1 cellular context compared by ENCODE assay signal in genomic region chr6:43455034-43455747, GRCh38.
TF ChIP-seq lines count a peak whose summit lies in the region.

A gene with protein sequence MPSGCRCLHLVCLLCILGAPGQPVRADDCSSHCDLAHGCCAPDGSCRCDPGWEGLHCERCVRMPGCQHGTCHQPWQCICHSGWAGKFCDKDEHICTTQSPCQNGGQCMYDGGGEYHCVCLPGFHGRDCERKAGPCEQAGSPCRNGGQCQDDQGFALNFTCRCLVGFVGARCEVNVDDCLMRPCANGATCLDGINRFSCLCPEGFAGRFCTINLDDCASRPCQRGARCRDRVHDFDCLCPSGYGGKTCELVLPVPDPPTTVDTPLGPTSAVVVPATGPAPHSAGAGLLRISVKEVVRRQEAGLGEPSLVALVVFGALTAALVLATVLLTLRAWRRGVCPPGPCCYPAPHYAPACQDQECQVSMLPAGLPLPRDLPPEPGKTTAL (minus strand): TSS chr6:43455548. CDS start chr6:43454825, 723 bp downstream.

TF ChIP-seq in HepG2, 621 proteins besides CTCF, POLR2A, EP300 and RAD21 (continued from another document and continues in another):
- TF ChIP-seq, protein P1, sequence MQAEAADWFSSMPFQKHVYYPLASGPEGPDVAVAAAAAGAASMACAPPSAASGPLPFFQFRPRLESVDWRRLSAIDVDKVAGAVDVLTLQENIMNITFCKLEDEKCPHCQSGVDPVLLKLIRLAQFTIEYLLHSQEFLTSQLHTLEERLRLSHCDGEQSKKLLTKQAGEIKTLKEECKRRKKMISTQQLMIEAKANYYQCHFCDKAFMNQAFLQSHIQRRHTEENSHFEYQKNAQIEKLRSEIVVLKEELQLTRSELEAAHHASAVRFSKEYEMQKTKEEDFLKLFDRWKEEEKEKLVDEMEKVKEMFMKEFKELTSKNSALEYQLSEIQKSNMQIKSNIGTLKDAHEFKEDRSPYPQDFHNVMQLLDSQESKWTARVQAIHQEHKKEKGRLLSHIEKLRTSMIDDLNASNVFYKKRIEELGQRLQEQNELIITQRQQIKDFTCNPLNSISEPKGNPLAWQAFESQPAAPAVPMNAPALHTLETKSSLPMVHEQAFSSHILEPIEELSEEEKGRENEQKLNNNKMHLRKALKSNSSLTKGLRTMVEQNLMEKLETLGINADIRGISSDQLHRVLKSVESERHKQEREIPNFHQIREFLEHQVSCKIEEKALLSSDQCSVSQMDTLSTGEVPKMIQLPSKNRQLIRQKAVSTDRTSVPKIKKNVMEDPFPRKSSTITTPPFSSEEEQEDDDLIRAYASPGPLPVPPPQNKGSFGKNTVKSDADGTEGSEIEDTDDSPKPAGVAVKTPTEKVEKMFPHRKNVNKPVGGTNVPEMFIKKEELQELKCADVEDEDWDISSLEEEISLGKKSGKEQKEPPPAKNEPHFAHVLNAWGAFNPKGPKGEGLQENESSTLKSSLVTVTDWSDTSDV (CRISPR knock-in tag; IDR thresholded peaks at IDR 0.05) = no peak
- TF ChIP-seq ZNF691 (CRISPR knock-in tag; IDR thresholded peaks at IDR 0.05; ENCODE audit: borderline replicate concordance, low read depth) = no peak
- no peak for TF ChIP-seq ETV6 (CRISPR knock-in tag; conservative IDR thresholded peaks at IDR 0.05)
- no peak for TF ChIP-seq GFI1 (CRISPR knock-in tag; IDR thresholded peaks at IDR 0.05; ENCODE audit: borderline replicate concordance)
- TF ChIP-seq MTF1 (CRISPR knock-in tag; IDR thresholded peaks at IDR 0.05) = no peak
- peak; percentile 37; the same call in 1 of the 2 replicates for TF ChIP-seq ZFY (CRISPR knock-in tag; IDR thresholded peaks at IDR 0.05)
- 0 out of 2 replicates have a peak, but pooled peaks have one; percentile 10 for TF ChIP-seq EEA1 (CRISPR knock-in tag; IDR thresholded peaks at IDR 0.05; ENCODE audit: borderline replicate concordance)
- no peak for TF ChIP-seq ZNF784 (CRISPR knock-in tag; IDR thresholded peaks at IDR 0.05; ENCODE audit: borderline replicate concordance)
- no peak for TF ChIP-seq ESRRA (CRISPR knock-in tag; IDR thresholded peaks at IDR 0.05; ENCODE audit: low read depth)
- TF ChIP-seq ZNF709 (CRISPR knock-in tag; IDR thresholded peaks at IDR 0.05) = peak; percentile 28; the same call in 1 of the 2 replicates
- TF ChIP-seq XBP1 (CRISPR knock-in tag; IDR thresholded peaks at IDR 0.05) = no peak
- TF ChIP-seq FOXJ3 (CRISPR knock-in tag; IDR thresholded peaks at IDR 0.05; ENCODE audit: borderline replicate concordance) = no peak
- TF ChIP-seq ZNF510 (CRISPR knock-in tag; IDR thresholded peaks at IDR 0.05; ENCODE audit: low read depth) = no peak
- TF ChIP-seq ZNF646 (CRISPR knock-in tag; IDR thresholded peaks at IDR 0.05) = 0 out of 2 replicates have a peak, but pooled peaks have one; percentile 5
- no peak for TF ChIP-seq MXI1 (IDR thresholded peaks at IDR 0.05; ENCODE audit: borderline replicate concordance, low read depth, low read length)
- TF ChIP-seq ZNF670 (CRISPR knock-in tag; IDR thresholded peaks at IDR 0.05; ENCODE audit: borderline replicate concordance) = no peak
- TF ChIP-seq ZMYM3 (CRISPR knock-in tag; IDR thresholded peaks at IDR 0.05) = no peak
- TF ChIP-seq NFE2L2 (IDR thresholded peaks at IDR 0.05; ENCODE audit: low read length) = no peak
- TF ChIP-seq, protein P2, sequence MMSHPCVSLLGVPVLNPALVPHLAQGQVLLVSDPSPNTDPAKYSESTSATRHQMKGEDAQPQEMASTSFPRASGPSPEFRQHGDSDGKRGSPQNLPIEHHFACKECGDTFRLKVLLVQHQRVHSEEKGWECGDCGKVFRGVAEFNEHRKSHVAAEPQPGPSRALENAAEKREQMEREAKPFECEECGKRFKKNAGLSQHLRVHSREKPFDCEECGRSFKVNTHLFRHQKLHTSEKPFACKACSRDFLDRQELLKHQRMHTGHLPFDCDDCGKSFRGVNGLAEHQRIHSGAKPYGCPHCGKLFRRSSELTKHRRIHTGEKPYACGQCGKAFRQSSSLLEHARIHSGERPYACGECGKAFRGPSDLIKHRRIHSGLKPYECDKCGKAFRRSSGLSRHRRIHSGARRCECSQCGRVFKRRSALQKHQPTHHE (CRISPR knock-in tag; IDR thresholded peaks at IDR 0.05; ENCODE audit: borderline replicate concordance) = no peak
- no peak for TF ChIP-seq TARDBP (CRISPR knock-in tag; IDR thresholded peaks at IDR 0.05)
- TF ChIP-seq ZNF580 (CRISPR knock-in tag; IDR thresholded peaks at IDR 0.05; ENCODE audit: borderline replicate concordance, low read depth) = no peak
- TF ChIP-seq SATB2 (CRISPR knock-in tag; IDR thresholded peaks at IDR 0.05) = no peak
- 0 out of 2 replicates have a peak, but pooled peaks have one; percentile 6 for TF ChIP-seq ZNF547 (CRISPR knock-in tag; IDR thresholded peaks at IDR 0.05)
- no peak for TF ChIP-seq MYNN (CRISPR knock-in tag; IDR thresholded peaks at IDR 0.05; ENCODE audit: low read depth)
- TF ChIP-seq, protein P3, sequence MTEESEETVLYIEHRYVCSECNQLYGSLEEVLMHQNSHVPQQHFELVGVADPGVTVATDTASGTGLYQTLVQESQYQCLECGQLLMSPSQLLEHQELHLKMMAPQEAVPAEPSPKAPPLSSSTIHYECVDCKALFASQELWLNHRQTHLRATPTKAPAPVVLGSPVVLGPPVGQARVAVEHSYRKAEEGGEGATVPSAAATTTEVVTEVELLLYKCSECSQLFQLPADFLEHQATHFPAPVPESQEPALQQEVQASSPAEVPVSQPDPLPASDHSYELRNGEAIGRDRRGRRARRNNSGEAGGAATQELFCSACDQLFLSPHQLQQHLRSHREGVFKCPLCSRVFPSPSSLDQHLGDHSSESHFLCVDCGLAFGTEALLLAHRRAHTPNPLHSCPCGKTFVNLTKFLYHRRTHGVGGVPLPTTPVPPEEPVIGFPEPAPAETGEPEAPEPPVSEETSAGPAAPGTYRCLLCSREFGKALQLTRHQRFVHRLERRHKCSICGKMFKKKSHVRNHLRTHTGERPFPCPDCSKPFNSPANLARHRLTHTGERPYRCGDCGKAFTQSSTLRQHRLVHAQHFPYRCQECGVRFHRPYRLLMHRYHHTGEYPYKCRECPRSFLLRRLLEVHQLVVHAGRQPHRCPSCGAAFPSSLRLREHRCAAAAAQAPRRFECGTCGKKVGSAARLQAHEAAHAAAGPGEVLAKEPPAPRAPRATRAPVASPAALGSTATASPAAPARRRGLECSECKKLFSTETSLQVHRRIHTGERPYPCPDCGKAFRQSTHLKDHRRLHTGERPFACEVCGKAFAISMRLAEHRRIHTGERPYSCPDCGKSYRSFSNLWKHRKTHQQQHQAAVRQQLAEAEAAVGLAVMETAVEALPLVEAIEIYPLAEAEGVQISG (CRISPR knock-in tag; IDR thresholded peaks at IDR 0.05) = peak; percentile 38; the same call in 1 of the 2 replicates
- no peak for TF ChIP-seq ARHGAP35 (CRISPR knock-in tag; IDR thresholded peaks at IDR 0.05; ENCODE audit: borderline replicate concordance)
- no peak for TF ChIP-seq FOXK2 (IDR thresholded peaks at IDR 0.05)
- TF ChIP-seq YY1 (IDR thresholded peaks at IDR 0.05; ENCODE audit: insufficient read depth, insufficient replicate concordance, low read depth, low read length) = peak; percentile 26
- no peak for TF ChIP-seq ZBTB4 (CRISPR knock-in tag; IDR thresholded peaks at IDR 0.05; ENCODE audit: borderline replicate concordance)
- no peak for TF ChIP-seq NFE2L1 (CRISPR knock-in tag; IDR thresholded peaks at IDR 0.05; ENCODE audit: borderline replicate concordance)
- no peak for TF ChIP-seq ONECUT2 (CRISPR knock-in tag; IDR thresholded peaks at IDR 0.05)
- 0 out of 2 replicates have a peak, but pooled peaks have one; percentile 44 for TF ChIP-seq ZBTB38 (CRISPR knock-in tag; IDR thresholded peaks at IDR 0.05)
- TF ChIP-seq SRY (CRISPR knock-in tag; IDR thresholded peaks at IDR 0.05) = no peak
- TF ChIP-seq ZNF335 (CRISPR knock-in tag; IDR thresholded peaks at IDR 0.05) = no peak
- peak; percentile 83; the same call in 1 of the 2 replicates for TF ChIP-seq KDM2A (CRISPR knock-in tag; IDR thresholded peaks at IDR 0.05; ENCODE audit: borderline replicate concordance, low read depth)
- TF ChIP-seq SP4 (CRISPR knock-in tag; IDR thresholded peaks at IDR 0.05) = no peak
- TF ChIP-seq ZNF607 (CRISPR knock-in tag; IDR thresholded peaks at IDR 0.05; ENCODE audit: borderline replicate concordance) = 0 out of 2 replicates have a peak, but pooled peaks have one; percentile 36
- TF ChIP-seq KDM3A (CRISPR knock-in tag; IDR thresholded peaks at IDR 0.05; ENCODE audit: low read depth) = peak; percentile 3; the same call in 1 of the 2 replicates
- TF ChIP-seq GLI4 (CRISPR knock-in tag; IDR thresholded peaks at IDR 0.05; ENCODE audit: borderline replicate concordance) = no peak
- TF ChIP-seq, protein P4, sequence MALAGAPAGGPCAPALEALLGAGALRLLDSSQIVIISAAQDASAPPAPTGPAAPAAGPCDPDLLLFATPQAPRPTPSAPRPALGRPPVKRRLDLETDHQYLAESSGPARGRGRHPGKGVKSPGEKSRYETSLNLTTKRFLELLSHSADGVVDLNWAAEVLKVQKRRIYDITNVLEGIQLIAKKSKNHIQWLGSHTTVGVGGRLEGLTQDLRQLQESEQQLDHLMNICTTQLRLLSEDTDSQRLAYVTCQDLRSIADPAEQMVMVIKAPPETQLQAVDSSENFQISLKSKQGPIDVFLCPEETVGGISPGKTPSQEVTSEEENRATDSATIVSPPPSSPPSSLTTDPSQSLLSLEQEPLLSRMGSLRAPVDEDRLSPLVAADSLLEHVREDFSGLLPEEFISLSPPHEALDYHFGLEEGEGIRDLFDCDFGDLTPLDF (CRISPR knock-in tag; IDR thresholded peaks at IDR 0.05) = no peak
